1 cellular context compared by ENCODE assay signal in the genomic region with DNA sequence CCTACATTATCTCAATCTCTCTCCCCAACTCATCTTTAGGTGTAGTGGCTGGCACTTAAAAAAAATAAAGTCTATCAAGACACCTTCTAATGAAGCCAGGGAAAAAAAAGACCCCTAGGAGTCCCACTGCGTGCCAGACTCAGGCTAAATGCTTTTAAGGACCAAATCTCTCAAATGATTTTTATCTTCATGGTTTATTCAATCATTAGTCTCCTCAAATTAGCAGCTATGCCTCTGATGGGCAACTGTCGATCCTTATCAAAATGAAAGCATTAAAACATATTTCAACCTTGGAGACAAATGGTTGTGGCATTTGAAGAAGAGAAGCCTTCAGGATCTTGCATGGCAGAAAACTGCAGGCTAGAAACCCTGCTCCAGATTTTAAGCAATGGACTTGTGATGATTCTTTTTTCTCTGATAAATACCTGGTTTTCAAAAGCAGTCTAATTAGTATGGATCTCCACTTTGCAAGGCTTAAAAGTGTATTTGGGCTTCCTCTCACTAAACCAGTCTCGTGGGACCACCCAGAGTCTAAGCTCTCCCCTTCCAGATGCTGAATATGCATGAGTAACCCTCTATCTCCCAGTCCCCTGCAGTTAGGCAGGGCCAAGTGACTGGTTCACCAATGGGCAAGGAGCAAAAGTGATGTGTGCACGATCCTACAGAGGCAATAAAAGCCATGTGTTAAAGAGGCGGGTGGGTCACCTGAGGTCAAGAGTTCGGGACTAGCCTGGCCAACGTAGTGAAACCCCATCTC.
TF ChIP-seq lines count a peak whose summit lies in the region.

No MANE protein-coding gene starts in this region.

TF ChIP-seq in IMR-90, 13 proteins besides CTCF, POLR2A, EP300 and RAD21:
- TF ChIP-seq RCOR1 (IDR thresholded peaks at IDR 0.05; ENCODE audit: insufficient replicate concordance, low read length) (no peak), RFX5 (IDR thresholded peaks at IDR 0.05; ENCODE audit: low read depth, low read length) (no peak), NFE2L2 (IDR thresholded peaks at IDR 0.05; ENCODE audit: low read depth, low read length) (no peak), SMC3 (IDR thresholded peaks at IDR 0.05; ENCODE audit: low read depth, low read length) (no peak), CHD1 (IDR thresholded peaks at IDR 0.05; ENCODE audit: low read depth, low read length) (no peak), BHLHE40 (IDR thresholded peaks at IDR 0.05; ENCODE audit: low read depth, low read length) (no peak), MAZ (IDR thresholded peaks at IDR 0.05; ENCODE audit: borderline replicate concordance, low read depth, low read length) (no peak), ELK1 (IDR thresholded peaks at IDR 0.05; ENCODE audit: borderline replicate concordance, low read depth, low read length) (no peak), MXI1 (IDR thresholded peaks at IDR 0.05; ENCODE audit: borderline replicate concordance, low read depth, low read length) (no peak), CEBPB (IDR thresholded peaks at IDR 0.05; ENCODE audit: low read depth, low read length) (no peak), MAFK (IDR thresholded peaks at IDR 0.05; ENCODE audit: low read depth, low read length) (no peak), FOS (IDR thresholded peaks at IDR 0.05; ENCODE audit: low read depth, low read length) (no peak)
- TF ChIP-seq, protein P1, sequence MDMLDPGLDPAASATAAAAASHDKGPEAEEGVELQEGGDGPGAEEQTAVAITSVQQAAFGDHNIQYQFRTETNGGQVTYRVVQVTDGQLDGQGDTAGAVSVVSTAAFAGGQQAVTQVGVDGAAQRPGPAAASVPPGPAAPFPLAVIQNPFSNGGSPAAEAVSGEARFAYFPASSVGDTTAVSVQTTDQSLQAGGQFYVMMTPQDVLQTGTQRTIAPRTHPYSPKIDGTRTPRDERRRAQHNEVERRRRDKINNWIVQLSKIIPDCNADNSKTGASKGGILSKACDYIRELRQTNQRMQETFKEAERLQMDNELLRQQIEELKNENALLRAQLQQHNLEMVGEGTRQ (IDR thresholded peaks at IDR 0.05; ENCODE audit: low read depth, low read length) = no peak
